Comparison of ENCODE assay signal across 1 cellular context in genomic region chr19:543912-544608, GRCh38.
TF ChIP-seq lines count a peak whose summit lies in the region.

TSS of gene GZMM (plus strand) at chr19:544053. CDS start at chr19:544072, 19 bp downstream.

TF ChIP-seq in HCT116, 20 proteins besides CTCF, POLR2A, EP300 and RAD21 (continued from another document):
- TF ChIP-seq SIN3A (IDR thresholded peaks at IDR 0.05; ENCODE audit: low read depth) (no peak), FOSL1 (IDR thresholded peaks at IDR 0.05; ENCODE audit: low read depth) (no peak), ELF1 (IDR thresholded peaks at IDR 0.05; ENCODE audit: borderline replicate concordance, low read depth) (no peak), SP1 (IDR thresholded peaks at IDR 0.05; ENCODE audit: low read depth) (no peak), TCF7L2 (IDR thresholded peaks at IDR 0.05; ENCODE audit: borderline replicate concordance, extremely low read depth, insufficient read depth, insufficient read length) (no peak), YY1 (IDR thresholded peaks at IDR 0.05; ENCODE audit: extremely low read depth, insufficient replicate concordance, low read depth, low read length) (no peak)
